10 cellular contexts compared by ENCODE assay signal in the genomic region with DNA sequence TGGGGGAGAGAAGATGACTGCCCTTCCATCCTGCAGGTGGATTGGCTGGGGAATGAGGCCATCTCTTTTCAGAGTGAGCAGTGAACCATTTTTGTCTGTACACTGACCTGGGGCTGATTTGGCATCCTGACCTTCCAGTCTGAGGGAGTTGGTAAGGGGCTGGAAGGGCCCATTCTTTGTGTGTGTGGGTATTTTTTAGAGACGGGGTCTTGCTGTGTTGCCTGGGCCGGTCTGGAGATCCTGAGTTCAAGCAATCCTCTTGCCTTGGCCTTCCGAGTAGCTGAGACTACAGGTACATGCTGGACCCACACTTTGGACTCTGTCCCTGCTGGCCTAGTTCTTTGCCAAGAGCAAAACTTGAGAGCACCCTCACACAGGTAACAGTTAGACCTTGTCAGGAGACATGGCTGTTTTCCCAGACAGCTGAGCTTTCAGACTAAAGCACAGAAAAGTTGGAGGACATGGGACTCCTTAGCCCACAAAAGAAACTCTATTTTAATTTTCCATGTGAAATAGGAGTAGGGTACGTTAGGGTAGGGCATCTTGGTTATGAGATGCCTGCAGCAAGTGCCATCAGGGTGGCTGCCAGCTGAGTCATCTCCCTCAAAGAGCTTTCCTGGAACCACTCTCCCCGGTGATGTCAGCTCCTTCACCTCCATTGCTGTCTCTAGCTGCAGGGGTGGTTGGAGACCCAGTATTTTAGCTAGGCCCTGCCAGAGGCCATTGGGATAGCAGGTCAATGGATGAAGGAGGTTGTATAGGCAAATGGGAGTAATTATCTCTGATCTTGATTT.
DNase-seq lines count a peak whose midpoint lies in the region; ATAC-seq, FAIRE-seq and TF ChIP-seq lines count a peak whose summit lies in the region.
"Had no signal": no experiment of that assay in that cellular context is flagged by ENCODE, and none has a peak within 500 bp of the region (broad histone marks: within the 10 kb centered on the region; RNA-seq: fewer than 3 reads in every experiment).

No MANE protein-coding gene starts in this region.

- TF ChIP-seq CTCF in heart left ventricle (IDR thresholded peaks at IDR 0.05) (no peak), lower lobe of right lung (IDR thresholded peaks at IDR 0.05) (no peak), dorsolateral prefrontal cortex (IDR thresholded peaks at IDR 0.05 in 54 of 56, conservative IDR thresholded peaks at IDR 0.05 in 2 of 56; ENCODE audit: low read depth in 1 of 56, partially characterized antibody in 56 of 56) (no peak)

- no peaks in the 10 kb centered on the region for H3K27me3 ChIP-seq in heart left ventricle
- H3K27me3 ChIP-seq in lower lobe of right lung (ENCODE audit: low read depth): no peaks in the 10 kb centered on the region
- H3K27me3 ChIP-seq in dorsolateral prefrontal cortex: no peaks in the 10 kb centered on the region

- DNase-seq in heart left ventricle (peak in 1 of 5 donors; percentile 80), cardiac septum (ENCODE audit: low spot score) (no peak), lower lobe of right lung (no peak), urothelium cell line (ENCODE audit: low spot score) (peak; percentile 72), AML-193 (lab: John Stamatoyannopoulos, UW) (no peak), dorsolateral prefrontal cortex (no peak)
- peak; percentile 55 for DNase-seq in activated naive CD4-positive, alpha-beta T cell treated with anti-CD3 and anti-CD28 coated beads, Interleukin-2, amount 10 ng/mL, durations not matched to agents 7 days and 5 days

- 73 to 81% (median 77%) methylated on average over 5 of the region's 5 CpGs for WGBS in heart left ventricle, 4 donors

- H3K9me3 ChIP-seq in heart left ventricle (peaks cover 0 to 23% (median 2%) of the 10 kb centered on the region in 12 donors), lower lobe of right lung (peaks cover 15% of the 10 kb centered on the region)

- H3K27ac ChIP-seq in heart left ventricle (peak overlapping the region in 11 of 12 donors; percentile 70 to 90 (median 76)), lower lobe of right lung (peak overlapping the region; percentile 69), dorsolateral prefrontal cortex (peak overlapping the region in 1 of 59 donors; percentile 46)
- H3K27ac ChIP-seq: HL-60 had no signal

- no peak overlapping the region for H3K4me3 ChIP-seq in heart left ventricle
- no peak overlapping the region for H3K4me3 ChIP-seq in lower lobe of right lung
- no peak overlapping the region for H3K4me3 ChIP-seq in dorsolateral prefrontal cortex

- H3K27me3 Mint-ChIP-seq in activated naive CD4-positive, alpha-beta T cell treated with anti-CD3 and anti-CD28 coated beads, Interleukin-2, amount 10 ng/mL, durations not matched to agents 7 days and 5 days: no peaks in the 10 kb centered on the region

- H3K36me3 ChIP-seq in heart left ventricle (peaks cover 0 to 4% (median 0%) of the 10 kb centered on the region in 9 donors), lower lobe of right lung (peaks cover 6% of the 10 kb centered on the region)

- intact Hi-C loops in heart left ventricle (cut with DNase I) (no loop called here), cardiac septum (cut with DNase I) (no loop called here), lower lobe of right lung (cut with DNase I) (no loop called here), dorsolateral prefrontal cortex (cut with DNase I) (no loop called here)

- FAIRE-seq in urothelium cell line (lab: Jason Lieb, UNC): no peak

- peaks cover 16% of the 10 kb centered on the region for H3K9me3 Mint-ChIP-seq in activated naive CD4-positive, alpha-beta T cell treated with anti-CD3 and anti-CD28 coated beads, Interleukin-2, amount 10 ng/mL, durations not matched to agents 7 days and 5 days

- H3K4me1 ChIP-seq in heart left ventricle (peaks cover 2 to 70% (median 40%) of the 10 kb centered on the region in 12 donors), lower lobe of right lung (peaks cover 59% of the 10 kb centered on the region)

- no peak overlapping the region for H3K4me3 Mint-ChIP-seq in activated naive CD4-positive, alpha-beta T cell treated with anti-CD3 and anti-CD28 coated beads, Interleukin-2, amount 10 ng/mL, durations not matched to agents 7 days and 5 days
- H3K4me3 Mint-ChIP-seq: nephron had no signal

- H3K27ac Mint-ChIP-seq in activated naive CD4-positive, alpha-beta T cell treated with anti-CD3 and anti-CD28 coated beads, Interleukin-2, amount 10 ng/mL, durations not matched to agents 7 days and 5 days: peak overlapping the region; percentile 83
- H3K27ac Mint-ChIP-seq: nephron had no signal

- peaks cover 69% of the 10 kb centered on the region for H3K36me3 Mint-ChIP-seq in activated naive CD4-positive, alpha-beta T cell treated with anti-CD3 and anti-CD28 coated beads, Interleukin-2, amount 10 ng/mL, durations not matched to agents 7 days and 5 days

- no peak for TF ChIP-seq POLR2A in heart left ventricle (IDR thresholded peaks at IDR 0.05)

- H3K4me1 Mint-ChIP-seq in activated naive CD4-positive, alpha-beta T cell treated with anti-CD3 and anti-CD28 coated beads, Interleukin-2, amount 10 ng/mL, durations not matched to agents 7 days and 5 days: peaks cover 91% of the 10 kb centered on the region

- CTCF ChIA-PET in activated naive CD4-positive, alpha-beta T cell treated with anti-CD3 and anti-CD28 coated beads, Interleukin-2, amount 10 ng/mL, durations not matched to agents 7 days and 5 days (lab: Charles Lee): interaction anchor here (1.0 to 3.5 kb wide), 5 partner anchors 8 to 61 kb away, joined by 3 to 24 read pairs (median 5); a partner anchor contains a TSS

- ATAC-seq in heart left ventricle (peak in 2 of 4 donors; percentile 23 to 48), lower lobe of right lung (peak; percentile 64 to 82), HG03095 (IDR thresholded peaks at IDR 0.05; ENCODE audit: unreplicated experiment) (no peak)

Comparison
In these comparisons a context has a peak if more than half of its experiments do, and no peak if none do; other contexts are left out.
1. DNase-seq: peak in activated naive CD4-positive, alpha-beta T cell treated with anti-CD3 and anti-CD28 coated beads, Interleukin-2, amount 10 ng/mL, durations not matched to agents 7 days and 5 days (single experiment) and urothelium cell line (single experiment); none in cardiac septum (single experiment), lower lobe of right lung (single experiment), AML-193 (0 of 2) and dorsolateral prefrontal cortex (0 of 10).